31 cellular contexts compared by ENCODE assay signal in the genomic region with DNA sequence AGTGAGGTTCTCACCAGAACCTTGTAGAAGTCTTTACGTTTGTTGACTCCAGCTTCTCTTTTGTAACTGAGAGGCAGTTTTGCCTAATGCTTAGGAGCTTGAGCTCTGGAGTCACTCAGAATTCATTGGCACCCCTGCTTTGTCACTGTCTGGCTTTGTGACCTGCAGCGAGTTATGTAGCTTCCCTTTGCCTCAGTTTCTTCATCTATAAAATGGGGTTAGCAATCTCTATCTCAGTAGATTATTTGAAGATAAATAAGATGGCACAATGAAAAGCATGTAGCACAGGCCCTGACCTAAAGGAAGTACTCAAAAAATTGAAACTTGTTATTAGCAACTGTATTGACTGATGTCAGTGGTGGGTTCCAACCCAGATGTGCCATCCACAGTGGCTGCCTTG. TPM values are rescaled to one million over a fixed set of nuclear protein-coding genes. Genes with fewer than 3 reads are reported as not detected.
"Had no signal": no experiment of that assay in that cellular context is flagged by ENCODE, and none has a peak within 500 bp of the region (broad histone marks: within the 10 kb centered on the region; RNA-seq: fewer than 3 reads in every experiment).

No MANE protein-coding gene starts in this region.

- H3K9me3 ChIP-seq: stomach, suprapubic skin, testis, thoracic aorta, thyroid gland, tibial artery, tibial nerve, transverse colon, upper lobe of left lung, upper lobe of right lung, uterus, vagina had no signal

- H3K4me3 ChIP-seq: stomach, suprapubic skin, testis, thoracic aorta, thyroid gland, tibial artery, tibial nerve, transverse colon, upper lobe of left lung, upper lobe of right lung, uterus, vagina had no signal

- DNase-seq: stimulated activated CD4-positive, alpha-beta T cell treated with anti-CD3 and anti-CD28 coated beads, Interleukin-2, amount 100 ng/mL, for 48 hours; stimulated activated CD4-positive, alpha-beta T cell treated with anti-CD3 and anti-CD28 coated beads, Interleukin-4, amount 100 ng/mL, for 1 hour; stimulated activated CD4-positive, alpha-beta T cell treated with anti-CD3 and anti-CD28 coated beads, Interleukin-4, amount 100 ng/mL, for 24 hours; stimulated activated CD4-positive, alpha-beta T cell treated with anti-CD3 and anti-CD28 coated beads, Interleukin-4, amount 100 ng/mL, for 4 hours; stimulated activated CD8-positive, alpha-beta memory T cell treated with anti-CD3 and anti-CD28 coated beads, Interleukin-4, amount 100 ng/mL, for 48 hours; stimulated activated naive B cell treated with anti-CD40 and anti-IgM and Interleukin-4, amounts not matched to agents 10 μg/mL and 1 μg/mL and 100 μg/mL, for 72 hours; stimulated activated naive CD4-positive, alpha-beta T cell; stimulated activated naive CD4-positive, alpha-beta T cell treated with Interleukin-2 at 50 U/mL for 16 hours; stimulated activated naive CD8-positive, alpha-beta T cell treated with anti-CD3 and anti-CD28 coated beads, Interleukin-15, amount 100 ng/mL, for 72 hours; stimulated activated naive CD8-positive, alpha-beta T cell treated with anti-CD3 and anti-CD28 coated beads, Interleukin-15, Interleukin-2, amounts not matched to agents 100 U/mL and 50 U/mL, for 24 hours; stomach; substantia nigra; testis; thyroid gland; tibial artery; transverse colon; trophoblast cell; upper lobe of left lung; upper lobe of right lung; uterus had no signal

- H3K27me3 ChIP-seq: stomach, suprapubic skin, testis, thyroid gland, tibial artery, tibial nerve, transverse colon, upper lobe of left lung, upper lobe of right lung, uterus, vagina had no signal

- H3K4me1 ChIP-seq: suprapubic skin, testis, thyroid gland, tibial artery, tibial nerve, transverse colon, upper lobe of left lung, upper lobe of right lung, uterus, vagina had no signal

- ATAC-seq: stimulated activated effector memory CD8-positive, alpha-beta T cell treated with anti-CD3 and anti-CD28 coated beads, Interleukin-12 subunit alpha, Interleukin-12 subunit beta, amount 100 ng/mL, for 72 hours; stimulated activated memory B cell treated with anti-CD40 and anti-IgM and Interleukin-4, amounts not matched to agents 10 μg/mL and 1 μg/mL and 100 μg/mL, for 72 hours; stimulated activated naive B cell treated with anti-CD40 and anti-IgM and Interleukin-4, amounts not matched to agents 10 μg/mL and 1 μg/mL and 100 μg/mL, for 72 hours; stimulated activated naive CD8-positive, alpha-beta T cell treated with anti-CD3 and anti-CD28 coated beads, Interleukin-15, amount 100 ng/mL, for 72 hours; stimulated activated naive CD8-positive, alpha-beta T cell treated with anti-CD3 and anti-CD28 coated beads, Interleukin-15, Interleukin-2, amounts not matched to agents 100 U/mL and 50 U/mL, for 24 hours; upper lobe of right lung had no signal

- H3K27ac ChIP-seq: stomach, suprapubic skin, testis, thoracic aorta, thyroid gland, tibial artery, tibial nerve, transverse colon, upper lobe of left lung, upper lobe of right lung, uterus, vagina had no signal

- H3K36me3 ChIP-seq: uterus had no signal

- FAIRE-seq: urothelium cell line had no signal

RNA-seq across cellular contexts. Expression of a gene that starts 29.6 kb away (rescaled TPM):
- total RNA-seq: stomach, subcutaneous adipose tissue, suprapubic skin, temporal lobe, thoracic aorta, thyroid gland, tibial nerve, transverse colon, upper lobe of right lung, ureter, urinary bladder, vagina had no signal
- polyA plus RNA-seq: stomach, urinary bladder had no signal
